In the genomic region with DNA sequence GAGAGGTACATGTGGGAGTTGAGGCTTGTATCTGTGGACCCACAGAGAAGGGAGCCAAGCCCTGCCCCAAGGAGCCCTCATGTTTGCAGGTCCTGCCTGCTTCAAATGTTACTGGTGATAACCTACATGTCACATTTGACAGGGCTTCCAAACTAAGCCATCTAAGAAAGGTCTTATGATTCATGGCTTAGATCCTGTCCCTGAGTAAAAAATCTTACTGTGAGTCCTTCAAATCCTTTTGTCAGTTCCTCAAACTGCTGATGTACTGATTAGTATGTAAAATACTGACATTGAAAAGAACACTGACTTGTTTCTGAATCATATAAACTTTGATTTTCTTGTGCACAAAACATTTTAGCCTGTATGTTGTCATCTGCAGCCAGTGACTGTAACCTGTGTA, we compare ENCODE assay signal across 8 cellular contexts. TPM values are rescaled to one million over a fixed set of nuclear protein-coding genes. Genes with fewer than 3 reads are reported as not detected.
DNase-seq lines count a peak whose midpoint lies in the region; ATAC-seq, FAIRE-seq and TF ChIP-seq lines count a peak whose summit lies in the region.

No MANE protein-coding gene starts in this region.

- ATAC-seq in HepG2 = no peak
- no peak for ATAC-seq in right lobe of liver
- no peak for ATAC-seq in activated CD8-positive, alpha-beta T cell treated with anti-CD3 and anti-CD28 coated beads, Interleukin-2, amount 10 ng/mL, durations not matched to agents 7 days and 5 days
- ATAC-seq in upper lobe of right lung = no peak
- no peak for ATAC-seq in HG02840 (IDR thresholded peaks at IDR 0.05; ENCODE audit: low FRiP score, unreplicated experiment)

- no peak overlapping the region for H2AFZ ChIP-seq in HepG2 (ENCODE audit: low read length)

- H3K4me1 ChIP-seq in HepG2 (ENCODE audit: insufficient read depth, low read length) = peaks cover 43% of the 10 kb centered on the region
- H3K4me1 ChIP-seq in right lobe of liver = peaks cover 0 to 34% (median 15%) of the 10 kb centered on the region in 4 donors
- peaks cover 36% of the 10 kb centered on the region for H3K4me1 ChIP-seq in upper lobe of right lung

- no TSS peak for BruUV-seq in HepG2 (replicated peaks; lab: Mats Ljungman, UMichigan)

- no peaks in the 10 kb centered on the region; a peak in 1 of 5 replicates for H3K27me3 ChIP-seq in HepG2 (ENCODE audit: control insufficient read depth in 1 of 2, insufficient read depth in 2 of 2, low read length in 2 of 2)
- no peaks in the 10 kb centered on the region for H3K27me3 ChIP-seq in right lobe of liver
- no peaks in the 10 kb centered on the region for H3K27me3 ChIP-seq in upper lobe of right lung

- peaks cover 15% of the 10 kb centered on the region for H3K4me1 Mint-ChIP-seq in activated CD8-positive, alpha-beta T cell treated with anti-CD3 and anti-CD28 coated beads, Interleukin-2, amount 10 ng/mL, durations not matched to agents 7 days and 5 days (ENCODE audit: low read depth)
- peaks cover 13 to 18% of the 10 kb centered on the region in 2 donors for H3K4me1 Mint-ChIP-seq in immature natural killer cell

- peak overlapping the region; percentile 81 for H3K9ac ChIP-seq in HepG2 (ENCODE audit: insufficient read depth, low read depth, low read length)

- H3K4me3 ChIP-seq in HepG2 (replicated peaks in 1 of 3; ENCODE audit: insufficient read depth in 1 of 3, low read depth in 2 of 3, low read length in 3 of 3) (peak overlapping the region; percentile 90 to 96 (median 94); a peak in 5 of 6 replicates), right lobe of liver (no peak overlapping the region), upper lobe of right lung (peak overlapping the region; percentile 96)

- FAIRE-seq in HepG2 (lab: Jason Lieb, UNC) = no peak

- no peak for TF ChIP-seq RAD21 in HepG2 (CRISPR knock-in tag; IDR thresholded peaks at IDR 0.05)

- TF ChIP-seq EP300 in HepG2 (IDR thresholded peaks at IDR 0.05; ENCODE audit: low read depth in 2 of 2, low read length in 2 of 2) (no peak), HepG2 (CRISPR knock-in tag; IDR thresholded peaks at IDR 0.05; ENCODE audit: borderline replicate concordance) (no peak)

- no peak for TF ChIP-seq CTCF in HepG2 (CRISPR knock-in tag; IDR thresholded peaks at IDR 0.05)
- TF ChIP-seq CTCF in right lobe of liver (IDR thresholded peaks at IDR 0.05) = no peak
- TF ChIP-seq CTCF in upper lobe of right lung (IDR thresholded peaks at IDR 0.05) = no peak

- POLR2A ChIA-PET in HepG2 (lab: Yijun Ruan, JAX) = interaction anchor here (1.8 to 2.7 kb wide), 4 partner anchors 10 to 366 kb away, joined by 5 to 30 read pairs (median 13); partner anchors contain the start of genes ANKRD49 and MRE11
- POLR2A ChIA-PET in activated CD8-positive, alpha-beta T cell treated with anti-CD3 and anti-CD28 coated beads, Interleukin-2, amount 10 ng/mL, durations not matched to agents 7 days and 5 days (lab: Charles Lee) = interaction anchor here (1.0 to 1.9 kb wide), 6 partner anchors 8 to 386 kb away, joined by 3 to 11 read pairs (median 4); partner anchors contain the start of genes ANKRD49, C11orf54, MRE11 and TAF1D

- no peak overlapping the region for H3K27ac ChIP-seq in HepG2 (ENCODE audit: extremely low read length, insufficient read depth, low read length)
- H3K27ac ChIP-seq in right lobe of liver = no peak overlapping the region
- H3K27ac ChIP-seq in upper lobe of right lung = peak overlapping the region; percentile 96

- H3K27me3 Mint-ChIP-seq in activated CD8-positive, alpha-beta T cell treated with anti-CD3 and anti-CD28 coated beads, Interleukin-2, amount 10 ng/mL, durations not matched to agents 7 days and 5 days (ENCODE audit: low read depth) = no peaks in the 10 kb centered on the region
- H3K27me3 Mint-ChIP-seq in immature natural killer cell (ENCODE audit: low read depth in 3 of 3) = peaks cover 0 to 12% (median 3%) of the 10 kb centered on the region in 3 donors

- intact Hi-C loops in HepG2 (cut with micrococcal nuclease; ENCODE audit: unreplicated experiment) = loop anchor here (2.0 to 10.0 kb wide), 3 partner anchors 25 to 365 kb away; partner anchors contain the start of genes ANKRD49 and MRE11
- intact Hi-C loops in right lobe of liver (cut with DNase I) = no loop called here
- intact Hi-C loops in upper lobe of right lung (cut with DNase I) = no loop called here

- peak overlapping the region; percentile 83 for H3K4me2 ChIP-seq in HepG2 (ENCODE audit: low read depth, low read length)

- CTCF ChIA-PET in HepG2 (lab: Yijun Ruan, JAX; ENCODE audit: low intra/inter-chr PET ratio, low total read pairs) = no interaction called here
- CTCF ChIA-PET in activated CD8-positive, alpha-beta T cell treated with anti-CD3 and anti-CD28 coated beads, Interleukin-2, amount 10 ng/mL, durations not matched to agents 7 days and 5 days (lab: Charles Lee) = interaction anchor here (2.6 to 3.3 kb wide), 2 partner anchors 48 to 56 kb away, joined by 7 to 10 read pairs; no protein-coding TSS in a partner anchor

- H3K9me3 Mint-ChIP-seq in activated CD8-positive, alpha-beta T cell treated with anti-CD3 and anti-CD28 coated beads, Interleukin-2, amount 10 ng/mL, durations not matched to agents 7 days and 5 days (ENCODE audit: insufficient read depth) = no peaks in the 10 kb centered on the region
- no peaks in the 10 kb centered on the region for H3K9me3 Mint-ChIP-seq in immature natural killer cell

- H3K36me3 ChIP-seq in HepG2 (replicated peaks in 1 of 2; ENCODE audit: control insufficient read depth in 1 of 2, insufficient read depth in 2 of 2, low read length in 2 of 2) = no peaks in the 10 kb centered on the region
- no peaks in the 10 kb centered on the region for H3K36me3 ChIP-seq in right lobe of liver
- no peaks in the 10 kb centered on the region for H3K36me3 ChIP-seq in upper lobe of right lung

- H3K79me2 ChIP-seq in HepG2 (ENCODE audit: insufficient read depth, low read length) = peaks cover 32% of the 10 kb centered on the region

- in situ Hi-C loops in HepG2 (cut with HindIII; ENCODE audit: extremely low pct_ligation_motif_present, low pct_unique_long_range_greater_than_20kb) = no loop called here

- no peaks in the 10 kb centered on the region for H3K9me3 ChIP-seq in HepG2 (ENCODE audit: low read length)
- H3K9me3 ChIP-seq in right lobe of liver = no peaks in the 10 kb centered on the region
- H3K9me3 ChIP-seq in upper lobe of right lung = no peaks in the 10 kb centered on the region

- TF ChIP-seq POLR2A in HepG2 (IDR thresholded peaks at IDR 0.05; ENCODE audit: insufficient read depth in 1 of 2, low read depth in 2 of 2, low read length in 2 of 2) (peak in 1 of 2 experiments; percentile 22; a peak in 1 of 4 replicates), right lobe of liver (IDR thresholded peaks at IDR 0.05) (no peak)

- no peak for DNase-seq in HepG2 (ENCODE audit: low spot score)
- no peak for DNase-seq in right lobe of liver
- DNase-seq in activated CD8-positive, alpha-beta T cell treated with anti-CD3 and anti-CD28 coated beads, Interleukin-2, amount 10 ng/mL, durations not matched to agents 7 days and 5 days = no peak
- no peak for DNase-seq in immature natural killer cell
- DNase-seq in upper lobe of right lung = no peak
- DNase-seq in cerebellum (ENCODE audit: low spot score) = no peak
- no peak for DNase-seq in OCI-M2 (lab: John Stamatoyannopoulos, UW; ENCODE audit: unreplicated experiment)

- no peak overlapping the region for H3K4me3 Mint-ChIP-seq in activated CD8-positive, alpha-beta T cell treated with anti-CD3 and anti-CD28 coated beads, Interleukin-2, amount 10 ng/mL, durations not matched to agents 7 days and 5 days
- peak overlapping the region in 3 of 5 donors; percentile 91 to 94 (median 92) for H3K4me3 Mint-ChIP-seq in immature natural killer cell

- H3K36me3 Mint-ChIP-seq in activated CD8-positive, alpha-beta T cell treated with anti-CD3 and anti-CD28 coated beads, Interleukin-2, amount 10 ng/mL, durations not matched to agents 7 days and 5 days (ENCODE audit: low read depth) = no peaks in the 10 kb centered on the region
- H3K36me3 Mint-ChIP-seq in immature natural killer cell = no peaks in the 10 kb centered on the region

- peak overlapping the region; percentile 94 for H3K27ac Mint-ChIP-seq in activated CD8-positive, alpha-beta T cell treated with anti-CD3 and anti-CD28 coated beads, Interleukin-2, amount 10 ng/mL, durations not matched to agents 7 days and 5 days
- peak overlapping the region; percentile 86 to 95 (median 92) for H3K27ac Mint-ChIP-seq in immature natural killer cell

- peaks cover 10% of the 10 kb centered on the region; the same call in 1 of the 2 replicates for H4K20me1 ChIP-seq in HepG2 (ENCODE audit: insufficient read depth, low read length)

TF ChIP-seq in HepG2, 621 proteins besides CTCF, POLR2A, EP300 and RAD21 (continues in another document):
- TF ChIP-seq XRCC5 (optimal IDR thresholded peaks at IDR 0.05; ENCODE audit: low read length) = no peak
- no peak for TF ChIP-seq HMGA1 (CRISPR knock-in tag; conservative IDR thresholded peaks at IDR 0.05)

RNA-seq across cellular contexts. Expression of gene PANX1, which starts 1.0 kb away (rescaled TPM):
- total RNA-seq in HepG2 (2016; rRNA removed; fragmentation: Illumina TruSeq; extraction: Trizol) = 21.7 and 24.8 TPM in 2 replicates
- total RNA-seq in HepG2 (2016; cell fraction: cytosol; rRNA removed; fragmentation: Illumina TruSeq; extraction: Trizol; ENCODE audit: low read depth) = 2.7 and 3.0 TPM in 2 replicates
- 21.2 and 23.9 TPM in 2 replicates for total RNA-seq in HepG2 (2016; cell fraction: insoluble cytoplasmic fraction; rRNA removed; fragmentation: Illumina TruSeq; extraction: Trizol)
- total RNA-seq in HepG2 (2016; cell fraction: membrane; rRNA removed; fragmentation: Illumina TruSeq; extraction: Trizol) = 10.3 and 10.9 TPM in 2 replicates
- 24.8 and 25.7 TPM in 2 replicates for total RNA-seq in HepG2 (2016; cell fraction: nucleus; rRNA removed; fragmentation: Illumina TruSeq; extraction: Trizol)
- polyA plus RNA-seq in HepG2 (2011; rRNA removed) = 8.3 and 8.5 TPM in 2 replicates
- polyA plus RNA-seq in HepG2 (2011; cell fraction: cytosol; rRNA removed) = 5.7 and 7.5 TPM in 2 replicates
- 3.6 and 4.1 TPM in 2 replicates for polyA plus RNA-seq in HepG2 (2011; cell fraction: nucleus; rRNA removed)
- polyA plus RNA-seq in HepG2 (2012) = 8.2 and 10.6 TPM in 2 replicates
- 2.0 and 2.5 TPM in 2 replicates for polyA plus RNA-seq in HepG2 (2016; cell fraction: cytosol; fragmentation: Illumina TruSeq; extraction: Trizol; ENCODE audit: low read depth)
- polyA plus RNA-seq in HepG2 (2016; cell fraction: insoluble cytoplasmic fraction; fragmentation: Illumina TruSeq; extraction: Trizol; ENCODE audit: low read depth) = 10.6 and 12.0 TPM in 2 replicates
- polyA plus RNA-seq in HepG2 (2016; cell fraction: membrane; fragmentation: Illumina TruSeq; extraction: Trizol; ENCODE audit: low read depth) = 4.3 and 5.2 TPM in 2 replicates
- polyA plus RNA-seq in HepG2 (2016; cell fraction: nucleus; fragmentation: Illumina TruSeq; extraction: Trizol; ENCODE audit: insufficient read depth, low read depth) = 14.9 and 18.1 TPM in 2 replicates
- 29.4 and 35.6 TPM in 2 replicates for polyA minus RNA-seq in HepG2 (2011; rRNA and poly(A)+ RNA removed; ENCODE audit: low replicate concordance)
- polyA minus RNA-seq in HepG2 (2011; cell fraction: cytosol; rRNA and poly(A)+ RNA removed) = 12.7 and 17.0 TPM in 2 replicates
- polyA minus RNA-seq in HepG2 (2011; cell fraction: nucleus; rRNA and poly(A)+ RNA removed) = 22.4 and 25.7 TPM in 2 replicates
- total RNA-seq in right lobe of liver = 10 to 100 TPM in 5 of 6 experiments, 1 to 10 TPM in 1; 9.3 to 20.4 (median 13.7) TPM
- 10 to 100 TPM; 12.0 to 13.0 TPM for total RNA-seq in activated CD8-positive, alpha-beta T cell treated with anti-CD3 and anti-CD28 coated beads, Interleukin-2, amount 10 ng/mL, durations not matched to agents 7 days and 5 days
- polyA plus RNA-seq in immature natural killer cell = 10 to 100 TPM in 2 of 3 donors, 1 to 10 TPM in 1; 9.2 to 16.0 (median 12.8) TPM
- 20.0 TPM for total RNA-seq in upper lobe of right lung
- 117 TPM for total RNA-seq in cerebellum

Comparison
In these comparisons a context has a peak if more than half of its experiments do, and no peak if none do; other contexts are left out.
1. H3K4me3 ChIP-seq: peak in HepG2 (3 of 3) and upper lobe of right lung (single experiment); none in right lobe of liver (0 of 3).